In the genomic region with DNA sequence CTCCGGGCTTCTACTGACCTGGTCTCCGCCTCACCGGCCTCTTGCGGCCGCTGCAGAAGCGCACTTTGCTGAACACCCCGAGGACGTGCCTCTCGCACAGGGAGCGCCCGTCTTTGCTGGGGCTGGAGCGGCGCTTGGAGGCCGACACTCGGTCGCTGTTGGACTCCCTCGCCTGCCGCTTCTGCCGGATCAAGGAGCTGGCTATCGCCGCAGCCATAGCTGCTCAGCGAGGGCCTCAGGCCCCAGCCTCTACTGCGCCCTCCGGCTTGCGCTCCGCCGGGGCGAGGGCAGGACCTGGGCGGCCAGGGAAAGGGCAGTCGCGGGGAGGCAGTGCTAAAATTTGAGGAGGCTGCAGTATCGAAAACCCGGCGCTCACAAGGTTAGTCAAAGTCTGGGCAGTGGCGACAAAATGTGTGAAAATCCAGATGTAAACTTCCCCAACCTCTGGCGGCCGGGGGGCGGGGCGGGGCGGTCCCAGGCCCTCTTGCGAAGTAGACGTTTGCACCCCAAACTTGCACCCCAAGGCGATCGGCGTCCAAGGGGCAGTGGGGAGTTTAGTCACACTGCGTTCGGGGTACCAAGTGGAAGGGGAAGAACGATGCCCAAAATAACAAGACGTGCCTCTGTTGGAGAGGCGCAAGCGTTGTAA, we compare ENCODE assay signal across 12 cellular contexts.
DNase-seq lines count a peak whose midpoint lies in the region; ATAC-seq, FAIRE-seq and TF ChIP-seq lines count a peak whose summit lies in the region.
"Had no signal": no experiment of that assay in that cellular context is flagged by ENCODE, and none has a peak within 500 bp of the region (broad histone marks: within the 10 kb centered on the region; RNA-seq: fewer than 3 reads in every experiment).

No MANE protein-coding gene starts in this region.

- no peak overlapping the region for H3K9ac ChIP-seq in endothelial cell of umbilical vein (replicated peaks; ENCODE audit: extremely low read depth, insufficient read depth, low read length)

- no peaks in the 10 kb centered on the region for H3K36me3 ChIP-seq in endothelial cell of umbilical vein (ENCODE audit: control insufficient read depth in 2 of 2, extremely low read depth in 1 of 2, insufficient read depth in 2 of 2, low read length in 2 of 2)
- H3K36me3 ChIP-seq in tibial artery: no peaks in the 10 kb centered on the region

- peaks cover 0 to 3% of the 10 kb centered on the region in 2 experiments for H3K27me3 ChIP-seq in endothelial cell of umbilical vein (ENCODE audit: control insufficient read depth in 2 of 2, insufficient read depth in 2 of 2, low read length in 2 of 2)
- peaks cover 0 to 32% of the 10 kb centered on the region in 2 donors for H3K27me3 ChIP-seq in tibial artery

- no peaks in the 10 kb centered on the region for H3K36me3 Mint-ChIP-seq in memory B cell
- H3K36me3 Mint-ChIP-seq in activated naive CD4-positive, alpha-beta T cell treated with anti-CD3 and anti-CD28 coated beads for 36 hours (ENCODE audit: low read depth): no peaks in the 10 kb centered on the region

- no peak for ATAC-seq in memory B cell (ENCODE audit: low read depth)

- H3K27me3 Mint-ChIP-seq in memory B cell: peaks cover 26% of the 10 kb centered on the region
- H3K27me3 Mint-ChIP-seq in activated naive CD4-positive, alpha-beta T cell treated with anti-CD3 and anti-CD28 coated beads for 36 hours (ENCODE audit: low read depth): peaks cover 36% of the 10 kb centered on the region

- H3K4me1 ChIP-seq in endothelial cell of umbilical vein (ENCODE audit: control insufficient read depth, extremely low read depth, insufficient read depth, low read length): peaks cover 13% of the 10 kb centered on the region
- H3K4me1 ChIP-seq in tibial artery: peaks cover 0 to 27% (median 14%) of the 10 kb centered on the region in 4 donors

- peak in 1 of 2 donors; percentile 14 for TF ChIP-seq CTCF in endothelial cell of umbilical vein (IDR thresholded peaks at IDR 0.05; ENCODE audit: extremely low read depth in 1 of 2, insufficient read depth in 1 of 2, low read depth in 1 of 2, low read length in 2 of 2)
- TF ChIP-seq CTCF in tibial artery (IDR thresholded peaks at IDR 0.05): no peak

- dilution Hi-C loops in endothelial cell of umbilical vein (cut with MboI; ENCODE audit: extremely low pct_ligation_motif_present, low sequenced_read_pairs): no loop called here

- TF ChIP-seq POLR2A in endothelial cell of umbilical vein (IDR thresholded peaks at IDR 0.05; ENCODE audit: low read depth, low read length): no peak

- H2AFZ ChIP-seq in endothelial cell of umbilical vein (ENCODE audit: low read depth, low read length): peak overlapping the region; percentile 74

- POLR2A ChIA-PET in endothelial cell of umbilical vein (lab: Charles Lee): interaction anchor here (0.7 kb wide), 1 partner anchor 32 kb away, joined by 3 read pairs; no protein-coding TSS in a partner anchor

- peaks cover 10% of the 10 kb centered on the region for H3K4me1 Mint-ChIP-seq in memory B cell
- peaks cover 5% of the 10 kb centered on the region for H3K4me1 Mint-ChIP-seq in activated naive CD4-positive, alpha-beta T cell treated with anti-CD3 and anti-CD28 coated beads for 36 hours (ENCODE audit: low read depth)

- no peaks in the 10 kb centered on the region for H3K9me3 ChIP-seq in endothelial cell of umbilical vein (replicated peaks; ENCODE audit: control insufficient read depth, insufficient read depth, low read length)
- no peaks in the 10 kb centered on the region for H3K9me3 ChIP-seq in tibial artery

- no peaks in the 10 kb centered on the region for H4K20me1 ChIP-seq in endothelial cell of umbilical vein (replicated peaks; ENCODE audit: control insufficient read depth, extremely low read depth, insufficient read depth, low read length)

- H3K27ac ChIP-seq in endothelial cell of umbilical vein (ENCODE audit: insufficient read depth, low read depth, low read length): no peak overlapping the region
- H3K27ac ChIP-seq in tibial artery: no peak overlapping the region
- H3K27ac ChIP-seq: 22Rv1, HL-60 had no signal

- peak overlapping the region; percentile 41 to 78 (median 63) for H3K4me3 ChIP-seq in endothelial cell of umbilical vein (replicated peaks in 1 of 3; ENCODE audit: insufficient read depth in 1 of 3, low read depth in 1 of 3, low read length in 3 of 3)
- peak overlapping the region; percentile 43 to 55 for H3K4me3 ChIP-seq in tibial artery

- no TSS peak for BruUV-seq in endothelial cell of umbilical vein (replicated peaks; lab: Mats Ljungman, UMichigan)

- peak overlapping the region; percentile 88 for H3K4me3 Mint-ChIP-seq in memory B cell
- H3K4me3 Mint-ChIP-seq in activated naive CD4-positive, alpha-beta T cell treated with anti-CD3 and anti-CD28 coated beads for 36 hours: no peak overlapping the region

- no peak overlapping the region for H3K27ac Mint-ChIP-seq in memory B cell
- no peak overlapping the region for H3K27ac Mint-ChIP-seq in activated naive CD4-positive, alpha-beta T cell treated with anti-CD3 and anti-CD28 coated beads for 36 hours

- H3K9me1 ChIP-seq in endothelial cell of umbilical vein (replicated peaks; ENCODE audit: control insufficient read depth, extremely low read depth, insufficient read depth, low read length): no peaks in the 10 kb centered on the region

- H3K4me2 ChIP-seq in endothelial cell of umbilical vein (ENCODE audit: insufficient read depth, low read length): peak overlapping the region; percentile 83

- CTCF ChIA-PET in endothelial cell of umbilical vein (lab: Charles Lee): interaction anchor here (1.3 to 4.6 kb wide), 3 partner anchors 8 to 36 kb away, joined by 6 to 48 read pairs (median 7); no protein-coding TSS in a partner anchor
- CTCF ChIA-PET in activated naive CD4-positive, alpha-beta T cell treated with anti-CD3 and anti-CD28 coated beads for 36 hours (lab: Charles Lee): no interaction called here

- no peaks in the 10 kb centered on the region for H3K9me3 Mint-ChIP-seq in memory B cell
- no peaks in the 10 kb centered on the region for H3K9me3 Mint-ChIP-seq in activated naive CD4-positive, alpha-beta T cell treated with anti-CD3 and anti-CD28 coated beads for 36 hours

- intact Hi-C loops in endothelial cell of umbilical vein (cut with micrococcal nuclease): loop anchor here (5.0 to 10.0 kb wide), 2 partner anchors 221 to 1173 kb away; no protein-coding TSS in a partner anchor
- intact Hi-C loops in tibial artery (cut with DNase I; ENCODE audit: low total_unique reads): no loop called here
- intact Hi-C loops in activated naive CD4-positive, alpha-beta T cell treated with anti-CD3 and anti-CD28 coated beads for 36 hours (cut with micrococcal nuclease): no loop called here

- DNase-seq in DMS 273 (lab: John Stamatoyannopoulos, UW; ENCODE audit: unreplicated experiment): peak; percentile 34
- DNase-seq in DMS 273 treated with DMSO at 0.1 percent for 48 hours (lab: John Stamatoyannopoulos, UW): no peak
- peak; percentile 43 for DNase-seq in endothelial cell of umbilical vein (ENCODE audit: low read depth, low spot score)
- DNase-seq in memory B cell (ENCODE audit: low spot score in 2 of 2): no peak
- peak in 1 of 2 donors; percentile 64 for DNase-seq in tibial artery
- DNase-seq in HUDEP-2 (lab: John Stamatoyannopoulos, UW; ENCODE audit: unreplicated experiment in 76 of 76): no peak
- DNase-seq in activated CD4-positive, alpha-beta T cell treated with anti-CD3 and anti-CD28 coated beads, Interleukin-2, amount 50 U/mL, for 48 hours: no peak
- no peak for DNase-seq in activated naive CD4-positive, alpha-beta T cell treated with anti-CD3 and anti-CD28 coated beads for 36 hours
- DNase-seq: amniotic stem cell, SHP77 treated with DMSO at 0.1 percent for 48 hours had no signal

- H3K79me2 ChIP-seq in endothelial cell of umbilical vein (ENCODE audit: control insufficient read depth, insufficient read depth, low read length): no peaks in the 10 kb centered on the region

- peak; percentile 70 for FAIRE-seq in endothelial cell of umbilical vein (lab: Jason Lieb, UNC)

TF ChIP-seq in endothelial cell of umbilical vein, 7 proteins besides CTCF, POLR2A, EP300 and RAD21:
- TF ChIP-seq FOS (IDR thresholded peaks at IDR 0.05; ENCODE audit: borderline replicate concordance, insufficient read depth, low read length) (no peak), GATA2 (IDR thresholded peaks at IDR 0.05; ENCODE audit: insufficient read depth, insufficient read length, low read depth, low read length) (no peak), EZH2 (IDR thresholded peaks at IDR 0.05; ENCODE audit: borderline replicate concordance, low read depth, low read length, severe bottlenecking) (no peak), POLR2AphosphoS5 (IDR thresholded peaks at IDR 0.05; ENCODE audit: insufficient read depth, low read depth, low read length) (no peak), JUN (IDR thresholded peaks at IDR 0.05; ENCODE audit: borderline replicate concordance, insufficient read depth, insufficient read length, low read depth) (no peak), MYC (IDR thresholded peaks at IDR 0.05; ENCODE audit: low read depth, low read length) (no peak)
- TF ChIP-seq, protein P1, sequence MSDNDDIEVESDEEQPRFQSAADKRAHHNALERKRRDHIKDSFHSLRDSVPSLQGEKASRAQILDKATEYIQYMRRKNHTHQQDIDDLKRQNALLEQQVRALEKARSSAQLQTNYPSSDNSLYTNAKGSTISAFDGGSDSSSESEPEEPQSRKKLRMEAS (IDR thresholded peaks at IDR 0.05; ENCODE audit: insufficient read depth, insufficient read length): no peak

Comparison
In these comparisons a context has a peak if more than half of its experiments do, and no peak if none do; other contexts are left out.
1. DNase-seq: peak in DMS 273 (single experiment) and endothelial cell of umbilical vein (single experiment); none in DMS 273 treated with DMSO at 0.1 percent for 48 hours (single experiment), memory B cell (0 of 2), HUDEP-2 (0 of 76), activated CD4-positive, alpha-beta T cell treated with anti-CD3 and anti-CD28 coated beads, Interleukin-2, amount 50 U/mL, for 48 hours (0 of 2) and activated naive CD4-positive, alpha-beta T cell treated with anti-CD3 and anti-CD28 coated beads for 36 hours (single experiment).